17 cellular contexts compared by ENCODE assay signal in the genomic region with DNA sequence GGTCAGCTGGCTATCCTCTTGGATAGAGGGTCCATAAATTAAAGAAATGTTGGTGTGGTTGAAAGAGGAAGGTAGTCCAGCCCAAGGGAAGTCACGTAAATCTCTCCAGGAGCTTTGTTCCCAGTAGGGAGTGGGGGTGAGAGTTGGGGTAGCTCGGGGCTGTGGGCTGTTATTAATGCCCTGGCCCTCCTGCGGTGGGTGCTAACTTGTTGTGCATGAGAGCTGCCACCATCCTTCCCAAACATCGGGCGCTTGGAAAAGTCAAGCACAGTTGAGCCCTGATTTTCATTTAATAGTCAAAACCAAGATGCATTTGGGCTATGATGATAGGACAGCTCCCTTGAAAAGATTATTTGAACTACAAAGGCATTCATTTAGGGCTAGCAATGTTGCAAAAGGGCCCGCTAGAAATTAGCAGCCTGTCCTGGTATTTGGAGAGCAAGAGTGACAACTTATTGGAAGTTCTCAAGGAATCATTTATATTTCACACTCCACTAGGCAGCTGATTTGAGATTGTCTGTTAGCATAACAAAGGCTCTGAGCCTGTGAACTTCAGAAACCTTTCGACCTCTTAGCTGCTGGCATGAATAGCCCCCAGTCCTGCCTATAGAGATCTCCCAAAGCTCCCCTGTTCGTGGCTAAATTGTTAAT.
A peak's percentile ranks its signal among the peaks of the same experiment; 100 is the strongest.
DNase-seq lines count a peak whose midpoint lies in the region; ATAC-seq and TF ChIP-seq lines count a peak whose summit lies in the region.
"Had no signal": no experiment of that assay in that cellular context is flagged by ENCODE, and none has a peak within 500 bp of the region (broad histone marks: within the 10 kb centered on the region; RNA-seq: fewer than 3 reads in every experiment).

No MANE protein-coding gene starts in this region.

- H3K4me2 ChIP-seq in neural cell (ENCODE audit: low read length) = peak overlapping the region; percentile 63

- H3F3A ChIP-seq in neural cell (ENCODE audit: insufficient read depth, low read length, poor library complexity, severe bottlenecking) = peaks cover 12% of the 10 kb centered on the region

- H3K27ac Mint-ChIP-seq in endodermal cell = no peak overlapping the region
- H3K27ac Mint-ChIP-seq: activated CD4-positive, alpha-beta T cell treated with anti-CD3 and anti-CD28 coated beads, Interleukin-2, amount 10 ng/mL, durations not matched to agents 7 days and 5 days had no signal

- H3K4me3 Mint-ChIP-seq in endodermal cell = peak overlapping the region; percentile 11
- H3K4me3 Mint-ChIP-seq: activated CD4-positive, alpha-beta T cell treated with anti-CD3 and anti-CD28 coated beads, Interleukin-2, amount 10 ng/mL, durations not matched to agents 7 days and 5 days had no signal

- no peaks in the 10 kb centered on the region for H4K20me1 ChIP-seq in neural cell (ENCODE audit: insufficient read depth)

- no peak for ATAC-seq in heart left ventricle
- ATAC-seq in GM21526 (IDR thresholded peaks at IDR 0.05; ENCODE audit: low FRiP score, unreplicated experiment) = no peak
- no peak for ATAC-seq in GM21390 (IDR thresholded peaks at IDR 0.05; ENCODE audit: unreplicated experiment)
- no peak for ATAC-seq in GM21515 (IDR thresholded peaks at IDR 0.05; ENCODE audit: unreplicated experiment)
- ATAC-seq: body of pancreas, esophagus mucosa had no signal

- H3K9me3 Mint-ChIP-seq in endodermal cell = no peaks in the 10 kb centered on the region
- H3K9me3 Mint-ChIP-seq: activated CD4-positive, alpha-beta T cell treated with anti-CD3 and anti-CD28 coated beads, Interleukin-2, amount 10 ng/mL, durations not matched to agents 7 days and 5 days had no signal

- intact Hi-C loops in left ventricle myocardium inferior (cut with micrococcal nuclease) = no loop called here
- intact Hi-C loops in heart left ventricle (cut with DNase I) = no loop called here

- DNase-seq in left ventricle myocardium inferior = no peak
- no peak for DNase-seq in heart left ventricle
- DNase-seq in endodermal cell = peak; percentile 83
- DNase-seq in GM19238 (ENCODE audit: insufficient read length, low spot score) = no peak
- DNase-seq: 8988T; activated CD4-positive, alpha-beta T cell treated with anti-CD3 and anti-CD28 coated beads, Interleukin-2, amount 10 ng/mL, durations not matched to agents 7 days and 5 days; activated naive CD4-positive, alpha-beta T cell treated with Interleukin-2 at 50 U/mL for 16 hours; dermis blood vessel endothelial cell; NCI-H1105; stimulated activated CD4-positive, alpha-beta T cell treated with anti-CD3 and anti-CD28 coated beads, Interleukin-4, amount 100 ng/mL, for 1 hour had no signal

- peaks cover 64% of the 10 kb centered on the region for H3K27me3 Mint-ChIP-seq in endodermal cell (ENCODE audit: insufficient read depth)
- H3K27me3 Mint-ChIP-seq: activated CD4-positive, alpha-beta T cell treated with anti-CD3 and anti-CD28 coated beads, Interleukin-2, amount 10 ng/mL, durations not matched to agents 7 days and 5 days had no signal

- TF ChIP-seq POLR2A in heart left ventricle (IDR thresholded peaks at IDR 0.05) = no peak

- no peak for TF ChIP-seq EP300 in neural cell (conservative IDR thresholded peaks at IDR 0.05; ENCODE audit: poor library complexity, severe bottlenecking)

- H3K27me3 ChIP-seq in left ventricle myocardium inferior (ENCODE audit: low read depth) (no peaks in the 10 kb centered on the region), heart left ventricle (no peaks in the 10 kb centered on the region), endodermal cell (ENCODE audit: control insufficient read depth, insufficient read depth, low read length, poor library complexity, severe bottlenecking) (peaks cover 86% of the 10 kb centered on the region), neural cell (ENCODE audit: insufficient read depth, low read depth, low read length) (no peaks in the 10 kb centered on the region)
- H3K27me3 ChIP-seq: body of pancreas, testis had no signal

- H3K9ac ChIP-seq in endodermal cell (ENCODE audit: extremely low read depth, low read length, poor library complexity, severe bottlenecking) = no peak overlapping the region
- peak overlapping the region; percentile 66 for H3K9ac ChIP-seq in neural cell (ENCODE audit: low read length)

- peak overlapping the region; percentile 53 for H3K4me3 ChIP-seq in left ventricle myocardium inferior
- peak overlapping the region in 4 of 12 donors; percentile 27 to 48 (median 38) for H3K4me3 ChIP-seq in heart left ventricle
- H3K4me3 ChIP-seq in endodermal cell (ENCODE audit: low read length) = no peak overlapping the region
- peak overlapping the region; percentile 58 for H3K4me3 ChIP-seq in neural cell (ENCODE audit: low read length)
- H3K4me3 ChIP-seq: body of pancreas had no signal

- H3K36me3 ChIP-seq in left ventricle myocardium inferior (no peaks in the 10 kb centered on the region), heart left ventricle (no peaks in the 10 kb centered on the region), endodermal cell (ENCODE audit: control insufficient read depth, insufficient read depth, low read length) (no peaks in the 10 kb centered on the region), neural cell (ENCODE audit: insufficient read depth, low read length) (no peaks in the 10 kb centered on the region)

- TF ChIP-seq CTCF in left ventricle myocardium inferior (IDR thresholded peaks at IDR 0.05; ENCODE audit: borderline replicate concordance) = no peak
- no peak for TF ChIP-seq CTCF in heart left ventricle (IDR thresholded peaks at IDR 0.05)
- TF ChIP-seq CTCF in endodermal cell (conservative IDR thresholded peaks at IDR 0.05) = no peak
- TF ChIP-seq CTCF in neural cell (IDR thresholded peaks at IDR 0.05; ENCODE audit: poor library complexity, severe bottlenecking) = no peak

- no peak overlapping the region for H2AFZ ChIP-seq in neural cell (ENCODE audit: low read depth, low read length)

- H3K4me1 Mint-ChIP-seq in endodermal cell = peaks cover 39% of the 10 kb centered on the region

- H3K36me3 Mint-ChIP-seq in endodermal cell (ENCODE audit: low read depth) = no peaks in the 10 kb centered on the region

- peaks cover 75% of the 10 kb centered on the region for H3K79me2 ChIP-seq in neural cell (replicated peaks; ENCODE audit: insufficient read depth, low read length)

- H3K27ac ChIP-seq in left ventricle myocardium inferior (replicated peaks) (no peak overlapping the region), heart left ventricle (no peak overlapping the region), endodermal cell (ENCODE audit: low read depth, low read length) (peak overlapping the region; percentile 100), neural cell (ENCODE audit: low read length) (peak overlapping the region; percentile 81)
- H3K27ac ChIP-seq: body of pancreas, testis had no signal

- H3K9me2 ChIP-seq in neural cell (ENCODE audit: insufficient read depth, low read length) = no peaks in the 10 kb centered on the region

- no peaks in the 10 kb centered on the region for H3K9me3 ChIP-seq in left ventricle myocardium inferior (replicated peaks)
- no peaks in the 10 kb centered on the region for H3K9me3 ChIP-seq in heart left ventricle
- no peaks in the 10 kb centered on the region for H3K9me3 ChIP-seq in endodermal cell (ENCODE audit: control insufficient read depth, low read length)
- H3K9me3 ChIP-seq in neural cell (ENCODE audit: low read length) = no peaks in the 10 kb centered on the region
- H3K9me3 ChIP-seq: body of pancreas, testis had no signal

- 77 to 82% (median 79%) methylated on average over 8 of the region's 8 CpGs for WGBS in heart left ventricle, 4 donors
- 13 to 23% methylated on average over 1 to 8 of the region's 8 CpGs for WGBS in endodermal cell (ENCODE audit: insufficient coverage in 1 of 2, insufficient read length in 1 of 2), 2 experiments

- no peak for TF ChIP-seq RAD21 in neural cell (conservative IDR thresholded peaks at IDR 0.05)

- peaks cover 11% of the 10 kb centered on the region for H3K4me1 ChIP-seq in left ventricle myocardium inferior
- H3K4me1 ChIP-seq in heart left ventricle = peaks cover 0 to 8% (median 0%) of the 10 kb centered on the region in 12 donors
- no peaks in the 10 kb centered on the region for H3K4me1 ChIP-seq in endodermal cell (ENCODE audit: control insufficient read depth, insufficient read depth, low read length)
- H3K4me1 ChIP-seq: body of pancreas, testis had no signal

TF ChIP-seq in neural cell, 6 proteins besides CTCF, POLR2A, EP300 and RAD21:
- no peak for TF ChIP-seq SMC3 (conservative IDR thresholded peaks at IDR 0.05; ENCODE audit: poor library complexity)
- TF ChIP-seq TAF1 (IDR thresholded peaks at IDR 0.05; ENCODE audit: low read depth) = no peak
- no peak for TF ChIP-seq POLR2AphosphoS5 (IDR thresholded peaks at IDR 0.05)
- TF ChIP-seq MXI1 (conservative IDR thresholded peaks at IDR 0.05; ENCODE audit: poor library complexity, severe bottlenecking) = no peak
- TF ChIP-seq EZH2 (IDR thresholded peaks at IDR 0.05; ENCODE audit: borderline replicate concordance, insufficient read depth, low read length, poor library complexity, severe bottlenecking) = no peak
- TF ChIP-seq, protein P1, sequence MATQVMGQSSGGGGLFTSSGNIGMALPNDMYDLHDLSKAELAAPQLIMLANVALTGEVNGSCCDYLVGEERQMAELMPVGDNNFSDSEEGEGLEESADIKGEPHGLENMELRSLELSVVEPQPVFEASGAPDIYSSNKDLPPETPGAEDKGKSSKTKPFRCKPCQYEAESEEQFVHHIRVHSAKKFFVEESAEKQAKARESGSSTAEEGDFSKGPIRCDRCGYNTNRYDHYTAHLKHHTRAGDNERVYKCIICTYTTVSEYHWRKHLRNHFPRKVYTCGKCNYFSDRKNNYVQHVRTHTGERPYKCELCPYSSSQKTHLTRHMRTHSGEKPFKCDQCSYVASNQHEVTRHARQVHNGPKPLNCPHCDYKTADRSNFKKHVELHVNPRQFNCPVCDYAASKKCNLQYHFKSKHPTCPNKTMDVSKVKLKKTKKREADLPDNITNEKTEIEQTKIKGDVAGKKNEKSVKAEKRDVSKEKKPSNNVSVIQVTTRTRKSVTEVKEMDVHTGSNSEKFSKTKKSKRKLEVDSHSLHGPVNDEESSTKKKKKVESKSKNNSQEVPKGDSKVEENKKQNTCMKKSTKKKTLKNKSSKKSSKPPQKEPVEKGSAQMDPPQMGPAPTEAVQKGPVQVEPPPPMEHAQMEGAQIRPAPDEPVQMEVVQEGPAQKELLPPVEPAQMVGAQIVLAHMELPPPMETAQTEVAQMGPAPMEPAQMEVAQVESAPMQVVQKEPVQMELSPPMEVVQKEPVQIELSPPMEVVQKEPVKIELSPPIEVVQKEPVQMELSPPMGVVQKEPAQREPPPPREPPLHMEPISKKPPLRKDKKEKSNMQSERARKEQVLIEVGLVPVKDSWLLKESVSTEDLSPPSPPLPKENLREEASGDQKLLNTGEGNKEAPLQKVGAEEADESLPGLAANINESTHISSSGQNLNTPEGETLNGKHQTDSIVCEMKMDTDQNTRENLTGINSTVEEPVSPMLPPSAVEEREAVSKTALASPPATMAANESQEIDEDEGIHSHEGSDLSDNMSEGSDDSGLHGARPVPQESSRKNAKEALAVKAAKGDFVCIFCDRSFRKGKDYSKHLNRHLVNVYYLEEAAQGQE (IDR thresholded peaks at IDR 0.05; ENCODE audit: borderline replicate concordance) = no peak

Comparison
In these comparisons a context has a peak if more than half of its experiments do, and no peak if none do; other contexts are left out.
1. H3K27ac ChIP-seq: peak in endodermal cell (single experiment) and neural cell (single experiment); none in left ventricle myocardium inferior (single experiment) and heart left ventricle (0 of 12).